ENCODE assay signal across 21 cellular contexts in genomic region chr22:27206001-27206746, GRCh38.
DNase-seq lines count a peak whose midpoint lies in the region; ATAC-seq, FAIRE-seq and TF ChIP-seq lines count a peak whose summit lies in the region.
"Had no signal": no experiment of that assay in that cellular context is flagged by ENCODE, and none has a peak within 500 bp of the region (broad histone marks: within the 10 kb centered on the region; RNA-seq: fewer than 3 reads in every experiment).

No MANE protein-coding gene starts in this region.

- no peak overlapping the region for H2AFZ ChIP-seq in keratinocyte (ENCODE audit: control insufficient read depth, low read length)
- H2AFZ ChIP-seq: parathyroid adenoma had no signal

- no peaks in the 10 kb centered on the region for H3K9me3 Mint-ChIP-seq in natural killer cell
- H3K9me3 Mint-ChIP-seq: activated naive CD4-positive, alpha-beta T cell treated with anti-CD3 and anti-CD28 coated beads, Interleukin-2, amount 50 U/mL, for 24 hours had no signal

- H3K4me3 Mint-ChIP-seq in natural killer cell: no peak overlapping the region
- H3K4me3 Mint-ChIP-seq: activated naive CD4-positive, alpha-beta T cell treated with anti-CD3 and anti-CD28 coated beads, Interleukin-2, amount 50 U/mL, for 24 hours; stimulated activated naive B cell treated with anti-CD40 and anti-IgM and Interleukin-4, amounts not matched to agents 10 μg/mL and 1 μg/mL and 100 μg/mL, for 72 hours had no signal

- no peaks in the 10 kb centered on the region for H3K36me3 Mint-ChIP-seq in natural killer cell
- H3K36me3 Mint-ChIP-seq: activated naive CD4-positive, alpha-beta T cell treated with anti-CD3 and anti-CD28 coated beads, Interleukin-2, amount 50 U/mL, for 24 hours; stimulated activated naive B cell treated with anti-CD40 and anti-IgM and Interleukin-4, amounts not matched to agents 10 μg/mL and 1 μg/mL and 100 μg/mL, for 72 hours had no signal

- no peak overlapping the region for H3K27ac Mint-ChIP-seq in natural killer cell
- H3K27ac Mint-ChIP-seq: activated naive CD4-positive, alpha-beta T cell treated with anti-CD3 and anti-CD28 coated beads, Interleukin-2, amount 50 U/mL, for 24 hours; stimulated activated naive B cell treated with anti-CD40 and anti-IgM and Interleukin-4, amounts not matched to agents 10 μg/mL and 1 μg/mL and 100 μg/mL, for 72 hours had no signal

- peaks cover 11 to 18% of the 10 kb centered on the region in 2 donors for H3K27me3 Mint-ChIP-seq in natural killer cell (ENCODE audit: low read depth in 2 of 2)

- H3K4me1 ChIP-seq in keratinocyte (ENCODE audit: control insufficient read depth, extremely low read depth, insufficient read depth, low read length): peaks cover 42% of the 10 kb centered on the region
- H3K4me1 ChIP-seq: BLaER1 treated with 17β-estradiol and CSF1 and Interleukin-3, amounts not matched to agents 10 nM and 100 nM; parathyroid adenoma; right lobe of liver had no signal

- no peak overlapping the region for H3K27ac ChIP-seq in keratinocyte (ENCODE audit: control insufficient read depth, insufficient read depth, low read length)
- H3K27ac ChIP-seq: 22Rv1; BLaER1 treated with 17β-estradiol and CSF1 and Interleukin-3, amounts not matched to agents 10 nM and 100 nM; parathyroid adenoma; Peyer's patch; right lobe of liver; transverse colon had no signal

- H3K27me3 ChIP-seq in keratinocyte (ENCODE audit: control insufficient read depth, extremely low read depth, insufficient read depth, low read length): no peaks in the 10 kb centered on the region
- H3K27me3 ChIP-seq: BLaER1 treated with 17β-estradiol and CSF1 and Interleukin-3, amounts not matched to agents 10 nM and 100 nM; Peyer's patch; right lobe of liver; transverse colon had no signal

- dilution Hi-C loops in keratinocyte (cut with MboI; ENCODE audit: extremely low pct_ligation_motif_present, low sequenced_read_pairs): no loop called here

- H3K36me3 ChIP-seq in keratinocyte (ENCODE audit: control insufficient read depth in 2 of 2, extremely low read depth in 1 of 2, insufficient read depth in 2 of 2, low read length in 2 of 2): no peaks in the 10 kb centered on the region
- H3K36me3 ChIP-seq: BLaER1 treated with 17β-estradiol and CSF1 and Interleukin-3, amounts not matched to agents 10 nM and 100 nM; Peyer's patch; right lobe of liver; transverse colon had no signal

- no peaks in the 10 kb centered on the region for H4K20me1 ChIP-seq in keratinocyte (ENCODE audit: control insufficient read depth, extremely low read depth, insufficient read depth, low read length)
- H4K20me1 ChIP-seq: BLaER1 treated with 17β-estradiol and CSF1 and Interleukin-3, amounts not matched to agents 10 nM and 100 nM had no signal

- no peaks in the 10 kb centered on the region for H3K9me3 ChIP-seq in keratinocyte (ENCODE audit: control insufficient read depth, low read depth, low read length)
- H3K9me3 ChIP-seq: BLaER1 treated with 17β-estradiol and CSF1 and Interleukin-3, amounts not matched to agents 10 nM and 100 nM; Peyer's patch; right lobe of liver; SK-N-SH; transverse colon had no signal

- intact Hi-C loops in natural killer cell (cut with micrococcal nuclease): no loop called here

- no peak overlapping the region for H3K4me2 ChIP-seq in keratinocyte (ENCODE audit: control insufficient read depth, extremely low read depth, insufficient read depth, low read depth, low read length)
- H3K4me2 ChIP-seq: BLaER1 treated with 17β-estradiol and CSF1 and Interleukin-3, amounts not matched to agents 10 nM and 100 nM; SK-N-SH had no signal

- ATAC-seq in natural killer cell: no peak
- ATAC-seq in GM19035 (IDR thresholded peaks at IDR 0.05; ENCODE audit: unreplicated experiment): no peak
- ATAC-seq: right lobe of liver; stimulated activated naive B cell treated with anti-CD40 and anti-IgM and Interleukin-4, amounts not matched to agents 10 μg/mL and 1 μg/mL and 100 μg/mL, for 72 hours had no signal

- H3K9me1 ChIP-seq in keratinocyte (ENCODE audit: control insufficient read depth, extremely low read depth, insufficient read depth, low read length): no peaks in the 10 kb centered on the region

- no peaks in the 10 kb centered on the region for H3K4me1 Mint-ChIP-seq in natural killer cell
- H3K4me1 Mint-ChIP-seq: activated naive CD4-positive, alpha-beta T cell treated with anti-CD3 and anti-CD28 coated beads, Interleukin-2, amount 50 U/mL, for 24 hours; stimulated activated naive B cell treated with anti-CD40 and anti-IgM and Interleukin-4, amounts not matched to agents 10 μg/mL and 1 μg/mL and 100 μg/mL, for 72 hours had no signal

- FAIRE-seq in keratinocyte (lab: Jason Lieb, UNC): peak; percentile 73

- DNase-seq in NCI-H2171 treated with DMSO at 0.1 percent for 48 hours (lab: John Stamatoyannopoulos, UW) (peak; percentile 11), NCI-H2171 (lab: John Stamatoyannopoulos, UW) (no peak), cardiac fibroblast (ENCODE audit: low read depth in 2 of 2) (peak; percentile 31 to 75), keratinocyte (ENCODE audit: low read depth, low spot score) (no peak), natural killer cell (no peak), HCEC 1CT (no peak), GM19240 (ENCODE audit: insufficient read length, low spot score) (no peak)
- DNase-seq: activated T-cell treated with anti-CD3 and anti-CD28 coated beads, Interleukin-2, amount 50 U/mL, for 48 hours; MM.1S; NCI-H146; NCI-H345; Peyer's patch; right lobe of liver; SK-N-SH; stimulated activated naive B cell treated with anti-CD40 and anti-IgM and Interleukin-4, amounts not matched to agents 10 μg/mL and 1 μg/mL and 100 μg/mL, for 72 hours; transverse colon had no signal

- no peaks in the 10 kb centered on the region for H3K79me2 ChIP-seq in keratinocyte (ENCODE audit: control insufficient read depth, insufficient read depth, low read length)
- H3K79me2 ChIP-seq: parathyroid adenoma had no signal

- no peak for TF ChIP-seq CTCF in cardiac fibroblast (IDR thresholded peaks at IDR 0.05; ENCODE audit: low read depth, low read length)
- TF ChIP-seq CTCF in keratinocyte (optimal IDR thresholded peaks at IDR 0.05 in 1 of 3, IDR thresholded peaks at IDR 0.05 in 1 of 3, conservative IDR thresholded peaks at IDR 0.05 in 1 of 3; ENCODE audit: extremely low read depth in 1 of 3, insufficient read depth in 2 of 3, low read length in 3 of 3): no peak
- no peak for TF ChIP-seq CTCF in natural killer cell (IDR thresholded peaks at IDR 0.05)

- no peak overlapping the region for H3K4me3 ChIP-seq in cardiac fibroblast (replicated peaks in 1 of 2; ENCODE audit: low read depth in 2 of 2, low read length in 2 of 2)
- H3K4me3 ChIP-seq in keratinocyte (ENCODE audit: control insufficient read depth in 2 of 3, extremely low read depth in 1 of 3, insufficient read depth in 2 of 3, low read depth in 1 of 3, low read length in 3 of 3): no peak overlapping the region
- H3K4me3 ChIP-seq: BLaER1 treated with 17β-estradiol and CSF1 and Interleukin-3, amounts not matched to agents 10 nM and 100 nM; Peyer's patch; right lobe of liver; transverse colon had no signal

- H3K9ac ChIP-seq in keratinocyte (ENCODE audit: control insufficient read depth, extremely low read depth, insufficient read depth, low read length): no peak overlapping the region
- H3K9ac ChIP-seq: BLaER1 treated with 17β-estradiol and CSF1 and Interleukin-3, amounts not matched to agents 10 nM and 100 nM; parathyroid adenoma; SK-N-SH had no signal

Comparison
In these comparisons a context has a peak if more than half of its experiments do, and no peak if none do; other contexts are left out.
1. DNase-seq: peak in NCI-H2171 treated with DMSO at 0.1 percent for 48 hours (single experiment) and cardiac fibroblast (2 of 2); none in NCI-H2171 (single experiment), keratinocyte (single experiment), natural killer cell (single experiment), HCEC 1CT (single experiment) and GM19240 (single experiment).